Comparison of ENCODE assay signal across 16 cellular contexts in genomic region chr12:111453071-111453989, GRCh38. TPM values are rescaled to one million over a fixed set of nuclear protein-coding genes. Genes with fewer than 3 reads are reported as not detected.
A peak's percentile ranks its signal among the peaks of the same experiment; 100 is the strongest.
DNase-seq lines count a peak whose midpoint lies in the region; ATAC-seq, FAIRE-seq and TF ChIP-seq lines count a peak whose summit lies in the region.
"Had no signal": no experiment of that assay in that cellular context is flagged by ENCODE, and none has a peak within 500 bp of the region (broad histone marks: within the 10 kb centered on the region; RNA-seq: fewer than 3 reads in every experiment).

No MANE protein-coding gene starts in this region.

- H3K4me3 ChIP-seq in endothelial cell of umbilical vein (replicated peaks in 1 of 3; ENCODE audit: insufficient read depth in 1 of 3, low read depth in 1 of 3, low read length in 3 of 3): no peak overlapping the region
- H3K4me3 ChIP-seq: upper lobe of right lung had no signal

- no peak for FAIRE-seq in endothelial cell of umbilical vein (lab: Jason Lieb, UNC)

- H3K36me3 Mint-ChIP-seq in WTC11: peaks cover 58% of the 10 kb centered on the region
- H3K36me3 Mint-ChIP-seq in stimulated activated memory B cell treated with anti-CD40 and anti-IgM and Interleukin-4, amounts not matched to agents 10 μg/mL and 1 μg/mL and 100 μg/mL, for 72 hours: peaks cover 60% of the 10 kb centered on the region
- peaks cover 67% of the 10 kb centered on the region for H3K36me3 Mint-ChIP-seq in activated T-helper 2 cell treated with anti-CD3 and anti-CD28 coated beads, Interferon-gamma antibody, Interleukin-2, Interleukin-4, amounts not matched to agents 10 μg/mL and 5 μg/mL and 100 μg/mL, durations not matched to agents 14 hours and 24 hours and 36 hours (ENCODE audit: low read depth)

- H3K4me2 ChIP-seq in endothelial cell of umbilical vein (ENCODE audit: insufficient read depth, low read length): no peak overlapping the region

- H3K4me1 ChIP-seq in endothelial cell of umbilical vein (ENCODE audit: control insufficient read depth, extremely low read depth, insufficient read depth, low read length) (peaks cover 7% of the 10 kb centered on the region), foreskin keratinocyte (no peaks in the 10 kb centered on the region)

- no peak overlapping the region for H3K27ac ChIP-seq in endothelial cell of umbilical vein (ENCODE audit: insufficient read depth, low read depth, low read length)
- H3K27ac ChIP-seq in foreskin keratinocyte: no peak overlapping the region
- H3K27ac ChIP-seq: brain microvascular endothelial cell, upper lobe of right lung had no signal

- DNase-seq in activated CD8-positive, alpha-beta memory T cell treated with anti-CD3 and anti-CD28 coated beads, Interleukin-2, amount 50 U/mL, for 48 hours: peak; percentile 51
- DNase-seq in activated CD8-positive, alpha-beta memory T cell treated with anti-CD3 and anti-CD28 coated beads for 24 hours: no peak
- DNase-seq in WTC11 (ENCODE audit: low spot score) (no peak), endothelial cell of umbilical vein (ENCODE audit: low read depth, low spot score) (no peak), NOMO-1 (lab: John Stamatoyannopoulos, UW; ENCODE audit: unreplicated experiment in 2 of 2) (no peak), foreskin keratinocyte (no peak)
- DNase-seq in activated T-helper 2 cell treated with anti-CD3 and anti-CD28 coated beads, Interferon-gamma antibody, Interleukin-2, Interleukin-4, amounts not matched to agents 10 μg/mL and 5 μg/mL and 100 μg/mL, durations not matched to agents 14 hours and 24 hours and 36 hours (ENCODE audit: low spot score): no peak
- DNase-seq: activated T-cell treated with anti-CD3 and anti-CD28 coated beads, Interleukin-2, amount 50 U/mL, for 48 hours; brain microvascular endothelial cell; DND-41; MV-4-11; NCI-H69; SHP77; upper lobe of right lung had no signal

- no peaks in the 10 kb centered on the region for H3K4me1 Mint-ChIP-seq in WTC11
- peaks cover 27% of the 10 kb centered on the region for H3K4me1 Mint-ChIP-seq in stimulated activated memory B cell treated with anti-CD40 and anti-IgM and Interleukin-4, amounts not matched to agents 10 μg/mL and 1 μg/mL and 100 μg/mL, for 72 hours
- H3K4me1 Mint-ChIP-seq in activated T-helper 2 cell treated with anti-CD3 and anti-CD28 coated beads, Interferon-gamma antibody, Interleukin-2, Interleukin-4, amounts not matched to agents 10 μg/mL and 5 μg/mL and 100 μg/mL, durations not matched to agents 14 hours and 24 hours and 36 hours (ENCODE audit: low read depth): peaks cover 35% of the 10 kb centered on the region

- TF ChIP-seq CTCF in WTC11 (IDR thresholded peaks at IDR 0.05): no peak
- no peak for TF ChIP-seq CTCF in endothelial cell of umbilical vein (IDR thresholded peaks at IDR 0.05; ENCODE audit: extremely low read depth in 1 of 2, insufficient read depth in 1 of 2, low read depth in 1 of 2, low read length in 2 of 2)
- TF ChIP-seq CTCF in foreskin keratinocyte (conservative IDR thresholded peaks at IDR 0.05): no peak

- CTCF ChIA-PET in WTC11 (lab: Charles Lee) (interaction anchor here (0.6 to 6.0 kb wide), 3 partner anchors 8 to 228 kb away, joined by 3 to 116 read pairs (median 5); no protein-coding TSS in a partner anchor), endothelial cell of umbilical vein (lab: Charles Lee) (interaction anchor here (0.6 to 16.4 kb wide), 2 partner anchors 45 to 55 kb away, joined by 3 to 464 read pairs; no protein-coding TSS in a partner anchor)

- H3K9me3 ChIP-seq in endothelial cell of umbilical vein (replicated peaks; ENCODE audit: control insufficient read depth, insufficient read depth, low read length): no peaks in the 10 kb centered on the region
- H3K9me3 ChIP-seq: upper lobe of right lung had no signal

- no peaks in the 10 kb centered on the region for H3K27me3 Mint-ChIP-seq in WTC11 (ENCODE audit: low read depth)
- no peaks in the 10 kb centered on the region for H3K27me3 Mint-ChIP-seq in stimulated activated memory B cell treated with anti-CD40 and anti-IgM and Interleukin-4, amounts not matched to agents 10 μg/mL and 1 μg/mL and 100 μg/mL, for 72 hours
- H3K27me3 Mint-ChIP-seq in activated T-helper 2 cell treated with anti-CD3 and anti-CD28 coated beads, Interferon-gamma antibody, Interleukin-2, Interleukin-4, amounts not matched to agents 10 μg/mL and 5 μg/mL and 100 μg/mL, durations not matched to agents 14 hours and 24 hours and 36 hours (ENCODE audit: low read depth): no peaks in the 10 kb centered on the region

- no peak overlapping the region for H3K4me3 Mint-ChIP-seq in WTC11
- H3K4me3 Mint-ChIP-seq in stimulated activated memory B cell treated with anti-CD40 and anti-IgM and Interleukin-4, amounts not matched to agents 10 μg/mL and 1 μg/mL and 100 μg/mL, for 72 hours: no peak overlapping the region
- no peak overlapping the region for H3K4me3 Mint-ChIP-seq in activated T-helper 2 cell treated with anti-CD3 and anti-CD28 coated beads, Interferon-gamma antibody, Interleukin-2, Interleukin-4, amounts not matched to agents 10 μg/mL and 5 μg/mL and 100 μg/mL, durations not matched to agents 14 hours and 24 hours and 36 hours (ENCODE audit: low read depth)

- ATAC-seq in WTC11 (peak; percentile 44), foreskin keratinocyte (no peak)
- ATAC-seq in stimulated activated memory B cell treated with anti-CD40 and anti-IgM and Interleukin-4, amounts not matched to agents 10 μg/mL and 1 μg/mL and 100 μg/mL, for 72 hours: no peak
- ATAC-seq: HCT116, upper lobe of right lung had no signal

- no peaks in the 10 kb centered on the region for H4K20me1 ChIP-seq in endothelial cell of umbilical vein (replicated peaks; ENCODE audit: control insufficient read depth, extremely low read depth, insufficient read depth, low read length)

- H3K9me1 ChIP-seq in endothelial cell of umbilical vein (replicated peaks; ENCODE audit: control insufficient read depth, extremely low read depth, insufficient read depth, low read length): no peaks in the 10 kb centered on the region

- dilution Hi-C loops in endothelial cell of umbilical vein (cut with MboI; ENCODE audit: extremely low pct_ligation_motif_present, low sequenced_read_pairs): no loop called here

- peak; percentile 2 for TF ChIP-seq POLR2A in endothelial cell of umbilical vein (IDR thresholded peaks at IDR 0.05; ENCODE audit: low read depth, low read length)

- H2AFZ ChIP-seq in endothelial cell of umbilical vein (ENCODE audit: low read depth, low read length): no peak overlapping the region

- no peaks in the 10 kb centered on the region for H3K27me3 ChIP-seq in endothelial cell of umbilical vein (ENCODE audit: control insufficient read depth in 2 of 2, insufficient read depth in 2 of 2, low read length in 2 of 2)
- H3K27me3 ChIP-seq in foreskin keratinocyte: no peaks in the 10 kb centered on the region
- H3K27me3 ChIP-seq: brain microvascular endothelial cell, upper lobe of right lung had no signal

- intact Hi-C loops in endothelial cell of umbilical vein (cut with micrococcal nuclease): loop anchor here (5.0 kb wide), 1 partner anchor 74 kb away; no protein-coding TSS in a partner anchor
- intact Hi-C loops in activated T-helper 2 cell treated with anti-CD3 and anti-CD28 coated beads, Interferon-gamma antibody, Interleukin-2, Interleukin-4, amounts not matched to agents 10 μg/mL and 5 μg/mL and 100 μg/mL, durations not matched to agents 14 hours and 24 hours and 36 hours (cut with micrococcal nuclease): no loop called here

- H3K9me3 Mint-ChIP-seq in WTC11: no peaks in the 10 kb centered on the region
- no peaks in the 10 kb centered on the region for H3K9me3 Mint-ChIP-seq in stimulated activated memory B cell treated with anti-CD40 and anti-IgM and Interleukin-4, amounts not matched to agents 10 μg/mL and 1 μg/mL and 100 μg/mL, for 72 hours
- H3K9me3 Mint-ChIP-seq in activated T-helper 2 cell treated with anti-CD3 and anti-CD28 coated beads, Interferon-gamma antibody, Interleukin-2, Interleukin-4, amounts not matched to agents 10 μg/mL and 5 μg/mL and 100 μg/mL, durations not matched to agents 14 hours and 24 hours and 36 hours: no peaks in the 10 kb centered on the region

- no peak overlapping the region for H3K9ac ChIP-seq in endothelial cell of umbilical vein (replicated peaks; ENCODE audit: extremely low read depth, insufficient read depth, low read length)

- POLR2A ChIA-PET in WTC11 (lab: Charles Lee) (no interaction called here), endothelial cell of umbilical vein (lab: Charles Lee) (no interaction called here)

- peaks cover 18 to 44% of the 10 kb centered on the region in 2 experiments for H3K36me3 ChIP-seq in endothelial cell of umbilical vein (ENCODE audit: control insufficient read depth in 2 of 2, extremely low read depth in 1 of 2, insufficient read depth in 2 of 2, low read length in 2 of 2)

- BruUV-seq in endothelial cell of umbilical vein (replicated peaks; lab: Mats Ljungman, UMichigan): no TSS peak

- peak overlapping the region; percentile 83 for H3K27ac Mint-ChIP-seq in WTC11
- H3K27ac Mint-ChIP-seq in stimulated activated memory B cell treated with anti-CD40 and anti-IgM and Interleukin-4, amounts not matched to agents 10 μg/mL and 1 μg/mL and 100 μg/mL, for 72 hours: peak overlapping the region; percentile 25
- H3K27ac Mint-ChIP-seq in activated T-helper 2 cell treated with anti-CD3 and anti-CD28 coated beads, Interferon-gamma antibody, Interleukin-2, Interleukin-4, amounts not matched to agents 10 μg/mL and 5 μg/mL and 100 μg/mL, durations not matched to agents 14 hours and 24 hours and 36 hours: no peak overlapping the region

- peaks cover 10% of the 10 kb centered on the region for H3K79me2 ChIP-seq in endothelial cell of umbilical vein (ENCODE audit: control insufficient read depth, insufficient read depth, low read length)

TF ChIP-seq in WTC11, 78 proteins besides CTCF, POLR2A, EP300 and RAD21 (continues in another document):
- no peak for TF ChIP-seq ZNF423 (CRISPR knock-in tag; IDR thresholded peaks at IDR 0.05)
- TF ChIP-seq NFATC4 (CRISPR knock-in tag; IDR thresholded peaks at IDR 0.05): no peak

RNA-seq across cellular contexts. Expression of gene SH2B3, which starts 47.6 kb away (rescaled TPM):
- 20.5 to 31.8 TPM (median 20.7 TPM) in 3 replicates for total RNA-seq in WTC11 (2021)
- 97.9 and 111 TPM in 2 replicates for total RNA-seq in endothelial cell of umbilical vein
- 63.1 and 69.7 TPM in 2 replicates for polyA plus RNA-seq in endothelial cell of umbilical vein
- 74.6 and 75.9 TPM in 2 replicates for polyA plus RNA-seq in endothelial cell of umbilical vein (2011; cell fraction: cytosol; rRNA removed)
- polyA plus RNA-seq in endothelial cell of umbilical vein (2011; cell fraction: nucleus; rRNA removed): 53.9 and 63.7 TPM in 2 replicates
- polyA plus RNA-seq in endothelial cell of umbilical vein (2012): 51.2 and 67.6 TPM in 2 replicates
- polyA minus RNA-seq in endothelial cell of umbilical vein: 59.8 and 60.1 TPM in 2 replicates
- 3.2 TPM for polyA minus RNA-seq in endothelial cell of umbilical vein (2011; cell fraction: cytosol; rRNA and poly(A)+ RNA removed)
- polyA minus RNA-seq in endothelial cell of umbilical vein (2011; cell fraction: nucleus; rRNA and poly(A)+ RNA removed): 27.6 and 29.2 TPM in 2 replicates
- total RNA-seq in activated T-helper 2 cell treated with anti-CD3 and anti-CD28 coated beads, Interferon-gamma antibody, Interleukin-2, Interleukin-4, amounts not matched to agents 10 μg/mL and 5 μg/mL and 100 μg/mL, durations not matched to agents 14 hours and 24 hours and 36 hours: 48.3 and 50.9 TPM in 2 replicates
- total RNA-seq in foreskin keratinocyte: 12.2 and 15.1 TPM in 2 replicates
- 5.9 and 7.7 TPM in 2 replicates for polyA plus RNA-seq in foreskin keratinocyte
